Comparison of ENCODE assay signal across 21 cellular contexts in genomic region chr14:20386276-20386855, GRCh38. TPM values are rescaled to one million over a fixed set of nuclear protein-coding genes. Genes with fewer than 3 reads are reported as not detected.
"Had no signal": no experiment of that assay in that cellular context is flagged by ENCODE, and none has a peak within 500 bp of the region (broad histone marks: within the 10 kb centered on the region; RNA-seq: fewer than 3 reads in every experiment).

No MANE protein-coding gene starts in this region.

- H3K27me3 Mint-ChIP-seq: naive thymus-derived CD4-positive, alpha-beta T cell had no signal

- H3K27ac ChIP-seq: neutrophil, psoas muscle, right lobe of liver, spleen, tibial artery, upper lobe of left lung, uterus had no signal

- H3K27ac Mint-ChIP-seq: nephron progenitor cell had no signal

- H3K9me3 Mint-ChIP-seq: naive thymus-derived CD4-positive, alpha-beta T cell; nephron progenitor cell had no signal

- H3K9me3 ChIP-seq: neutrophil, psoas muscle, right lobe of liver, spleen, tibial artery, upper lobe of left lung, uterus had no signal

- H3K36me3 ChIP-seq: uterus had no signal

- DNase-seq: cortex of kidney; effector memory CD4-positive, alpha-beta T cell; islet precursor cell; mammary epithelial cell; naive thymus-derived CD4-positive, alpha-beta T cell; nephron progenitor cell; psoas muscle; retina; right lobe of liver; spleen; stimulated activated CD4-positive, alpha-beta T cell treated with anti-CD3 and anti-CD28 coated beads, Interleukin-15, amount 100 ng/mL, for 24 hours; stimulated activated CD4-positive, alpha-beta T cell treated with anti-CD3 and anti-CD28 coated beads, Interleukin-1b, Interleukin-23, amount 100 ng/mL, for 48 hours; stimulated activated CD4-positive, alpha-beta T cell treated with anti-CD3 and anti-CD28 coated beads, Interleukin-4, amount 100 ng/mL, for 24 hours; stimulated activated naive CD4-positive, alpha-beta T cell treated with Interleukin-2 at 50 U/mL for 16 hours; tibial artery; uterus had no signal

- H3K4me3 ChIP-seq: psoas muscle, right lobe of liver, spleen, tibial artery, upper lobe of left lung, uterus had no signal

- ATAC-seq: esophagus mucosa; left lobe of liver; naive thymus-derived CD4-positive, alpha-beta T cell; psoas muscle; right lobe of liver had no signal

- H3K4me1 ChIP-seq: psoas muscle, right lobe of liver, tibial artery, upper lobe of left lung, uterus had no signal

- H3K27me3 ChIP-seq: neutrophil, right lobe of liver, spleen, tibial artery, upper lobe of left lung, uterus had no signal

- H3K4me3 Mint-ChIP-seq: naive thymus-derived CD4-positive, alpha-beta T cell; nephron progenitor cell had no signal

RNA-seq across cellular contexts. Expression of gene KLHL33, which starts 49.6 kb away (rescaled TPM):
- total RNA-seq: glomerular endothelial cell, mammary epithelial cell had no signal
